Comparison of ENCODE assay signal across 10 cellular contexts in the genomic region with DNA sequence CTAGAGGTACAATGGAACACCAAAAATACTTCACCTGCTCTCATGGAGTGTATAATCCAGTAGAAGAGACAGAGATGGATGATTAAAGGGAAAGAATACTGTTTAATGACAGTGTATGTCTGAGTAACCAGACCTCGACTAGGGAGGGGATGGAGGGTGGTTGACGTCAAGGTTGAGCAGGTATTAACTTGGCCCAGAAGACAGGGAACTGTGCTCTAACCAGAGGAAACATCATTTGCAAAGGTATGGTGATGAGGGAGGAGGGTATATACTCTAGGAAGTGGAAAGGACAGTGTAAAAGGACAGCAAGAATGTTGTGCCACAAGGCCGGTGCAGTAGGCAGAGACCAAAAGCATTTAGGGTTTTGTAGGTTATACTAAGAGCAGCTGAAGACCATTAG. TPM values are rescaled to one million over a fixed set of nuclear protein-coding genes. Genes with fewer than 3 reads are reported as not detected.
DNase-seq lines count a peak whose midpoint lies in the region; ATAC-seq and TF ChIP-seq lines count a peak whose summit lies in the region.
"Had no signal": no experiment of that assay in that cellular context is flagged by ENCODE, and none has a peak within 500 bp of the region (broad histone marks: within the 10 kb centered on the region; RNA-seq: fewer than 3 reads in every experiment).

No MANE protein-coding gene starts in this region.

- intact Hi-C loops in left lung (cut with DNase I), result no loop called here

- H3K4me3 ChIP-seq in skeletal muscle cell (ENCODE audit: low read depth, low read length), result peak overlapping the region; percentile 2
- no peak overlapping the region for H3K4me3 ChIP-seq in left lung

- H3K27me3 Mint-ChIP-seq in activated naive CD8-positive, alpha-beta T cell, result no peaks in the 10 kb centered on the region

- peak overlapping the region; percentile 88 for H3K27ac Mint-ChIP-seq in activated naive CD8-positive, alpha-beta T cell

- H3K9me3 ChIP-seq in left lung, result no peaks in the 10 kb centered on the region

- ATAC-seq in HG02852 (IDR thresholded peaks at IDR 0.05; ENCODE audit: unreplicated experiment) (peak; percentile 14), left lung (no peak)
- ATAC-seq: Panc1 had no signal

- peaks cover 30% of the 10 kb centered on the region for H3K36me3 Mint-ChIP-seq in activated naive CD8-positive, alpha-beta T cell

- H3K9me3 Mint-ChIP-seq in activated naive CD8-positive, alpha-beta T cell (ENCODE audit: low read depth), result no peaks in the 10 kb centered on the region

- peak; percentile 34 for DNase-seq in NCI-H82 (lab: John Stamatoyannopoulos, UW)
- DNase-seq in NCI-H82 treated with DMSO at 0.1 percent for 48 hours (lab: John Stamatoyannopoulos, UW; ENCODE audit: unreplicated experiment), result no peak
- no peak for DNase-seq in skeletal muscle cell (ENCODE audit: low read depth)
- DNase-seq in D341Med (ENCODE audit: low spot score), result no peak
- DNase-seq in left lung, result no peak
- no peak for DNase-seq in HUDEP-2 (lab: John Stamatoyannopoulos, UW; ENCODE audit: unreplicated experiment in 76 of 76)

- H3K27ac ChIP-seq in left lung, result peak overlapping the region in 1 of 2 donors; percentile 59
- H3K27ac ChIP-seq: 22Rv1 had no signal

- no peaks in the 10 kb centered on the region for H3K27me3 ChIP-seq in left lung

- peaks cover 0 to 6% of the 10 kb centered on the region in 2 donors for H3K36me3 ChIP-seq in left lung

- no peak for TF ChIP-seq CTCF in left lung (IDR thresholded peaks at IDR 0.05)

- H3K4me1 Mint-ChIP-seq in activated naive CD8-positive, alpha-beta T cell (ENCODE audit: low read depth), result peaks cover 59% of the 10 kb centered on the region

- peaks cover 9 to 48% of the 10 kb centered on the region in 2 donors for H3K4me1 ChIP-seq in left lung

- peak overlapping the region; percentile 90 for H3K4me3 Mint-ChIP-seq in activated naive CD8-positive, alpha-beta T cell

RNA-seq across cellular contexts. Expression of a gene that starts 2.9 kb away (rescaled TPM):
- 10 to 100 TPM; 25.3 to 31.2 TPM for total RNA-seq in left lung

RNA-seq across cellular contexts. Expression of a gene that starts 33.9 kb away (rescaled TPM):
- total RNA-seq in left lung, result 1 to 10 TPM in 1 of 2 donors, under 1 TPM in 1; 0.73 to 2.3 TPM
